Comparison of ENCODE assay signal across 8 cellular contexts in genomic region chr9:130172858-130173461, GRCh38. TPM values are rescaled to one million over a fixed set of nuclear protein-coding genes. Genes with fewer than 3 reads are reported as not detected.
DNase-seq lines count a peak whose midpoint lies in the region; ATAC-seq and TF ChIP-seq lines count a peak whose summit lies in the region.

No MANE protein-coding gene starts in this region.

- TF ChIP-seq RAD21 in Ishikawa (IDR thresholded peaks at IDR 0.05; ENCODE audit: low read depth), result peak; percentile 2; the same call in 1 of the 2 replicates

- H3K9me3 Mint-ChIP-seq in activated T-cell treated with anti-CD3 and anti-CD28 coated beads, Interleukin-2, amount 50 U/mL, for 24 hours, result no peaks in the 10 kb centered on the region

- H3K27me3 ChIP-seq in fibroblast of lung (ENCODE audit: control insufficient read depth, insufficient read depth, low read length), result no peaks in the 10 kb centered on the region
- H3K27me3 ChIP-seq in parathyroid adenoma (ENCODE audit: control insufficient read depth, insufficient read depth, low read length), result no peaks in the 10 kb centered on the region

- peaks cover 4% of the 10 kb centered on the region for H3K36me3 Mint-ChIP-seq in activated T-cell treated with anti-CD3 and anti-CD28 coated beads, Interleukin-2, amount 50 U/mL, for 24 hours (ENCODE audit: low read depth)

- peak overlapping the region; percentile 81 for H3K4me3 Mint-ChIP-seq in activated T-cell treated with anti-CD3 and anti-CD28 coated beads, Interleukin-2, amount 50 U/mL, for 24 hours

- H3K36me3 ChIP-seq in fibroblast of lung (ENCODE audit: control insufficient read depth, insufficient read depth, low read length) (peaks cover 1% of the 10 kb centered on the region), parathyroid adenoma (ENCODE audit: control insufficient read depth, insufficient read depth, low read length) (no peaks in the 10 kb centered on the region)

- peaks cover 29% of the 10 kb centered on the region for H3K27me3 Mint-ChIP-seq in activated T-cell treated with anti-CD3 and anti-CD28 coated beads, Interleukin-2, amount 50 U/mL, for 24 hours

- DNase-seq in 8988T (peak; percentile 77), fibroblast of lung (ENCODE audit: low read depth in 2 of 2) (peak in 1 of 2 donors; percentile 18), NCI-H2081 treated with DMSO at 0.1 percent for 48 hours (lab: John Stamatoyannopoulos, UW) (no peak)
- peak; percentile 65 for DNase-seq in activated T-cell treated with anti-CD3 and anti-CD28 coated beads, Interleukin-2, amount 50 U/mL, for 24 hours

- H3K4me1 ChIP-seq in fibroblast of lung (ENCODE audit: control insufficient read depth, extremely low read depth, insufficient read depth, low read length) (no peaks in the 10 kb centered on the region), parathyroid adenoma (no peaks in the 10 kb centered on the region)

- no peak for ATAC-seq in HG03045 (IDR thresholded peaks at IDR 0.05; ENCODE audit: unreplicated experiment)
- ATAC-seq in GM18511 (IDR thresholded peaks at IDR 0.05; ENCODE audit: unreplicated experiment), result no peak

- TF ChIP-seq EP300 in Ishikawa (IDR thresholded peaks at IDR 0.05; ENCODE audit: borderline replicate concordance), result no peak

- H3K4me2 ChIP-seq in fibroblast of lung (ENCODE audit: extremely low read depth, insufficient read depth, low read length) (peak overlapping the region; percentile 97), parathyroid adenoma (ENCODE audit: low read length) (peak overlapping the region; percentile 67)

- peak overlapping the region; percentile 71 for H3K27ac Mint-ChIP-seq in activated T-cell treated with anti-CD3 and anti-CD28 coated beads, Interleukin-2, amount 50 U/mL, for 24 hours

- H2AFZ ChIP-seq in fibroblast of lung (ENCODE audit: low read length) (no peak overlapping the region), parathyroid adenoma (peak overlapping the region; percentile 56)

- H3K27ac ChIP-seq in fibroblast of lung (ENCODE audit: insufficient read depth, low read length), result peak overlapping the region; percentile 33
- H3K27ac ChIP-seq in parathyroid adenoma, result no peak overlapping the region

- no peak for TF ChIP-seq CTCF in fibroblast of lung (conservative IDR thresholded peaks at IDR 0.05 in 1 of 2, IDR thresholded peaks at IDR 0.05 in 1 of 2; ENCODE audit: low read depth in 1 of 2, low read length in 2 of 2)
- TF ChIP-seq CTCF in parathyroid adenoma (IDR thresholded peaks at IDR 0.05), result no peak

- H3K79me2 ChIP-seq in fibroblast of lung (ENCODE audit: control insufficient read depth, insufficient read depth, low read length) (peaks cover 46% of the 10 kb centered on the region), parathyroid adenoma (no peaks in the 10 kb centered on the region)

- H3K4me3 ChIP-seq in fibroblast of lung (replicated peaks in 1 of 4; ENCODE audit: control extremely low read depth in 1 of 4, insufficient read depth in 1 of 4, low read depth in 3 of 4, low read length in 4 of 4), result peak overlapping the region; percentile 54 to 85 (median 71)
- no peak overlapping the region for H3K4me3 ChIP-seq in parathyroid adenoma (ENCODE audit: low read depth, low read length)

- H3K9ac ChIP-seq in fibroblast of lung (ENCODE audit: insufficient read depth, low read length), result peak overlapping the region; percentile 75
- no peak overlapping the region for H3K9ac ChIP-seq in parathyroid adenoma

- peaks cover 8% of the 10 kb centered on the region for H3K4me1 Mint-ChIP-seq in activated T-cell treated with anti-CD3 and anti-CD28 coated beads, Interleukin-2, amount 50 U/mL, for 24 hours (ENCODE audit: low read depth)

- H3K9me3 ChIP-seq in fibroblast of lung (ENCODE audit: control insufficient read depth, insufficient read depth, low read depth, low read length) (no peaks in the 10 kb centered on the region), parathyroid adenoma (ENCODE audit: control insufficient read depth, low read length) (no peaks in the 10 kb centered on the region)

- H4K20me1 ChIP-seq in fibroblast of lung (ENCODE audit: control insufficient read depth, extremely low read depth, insufficient read depth, low read length), result no peaks in the 10 kb centered on the region

TF ChIP-seq in Ishikawa, 13 proteins besides CTCF, POLR2A, EP300 and RAD21:
- TF ChIP-seq ZBTB7A (IDR thresholded peaks at IDR 0.05; ENCODE audit: low read depth), result peak; percentile 81; the same call in 1 of the 2 replicates
- TF ChIP-seq FOXM1 (IDR thresholded peaks at IDR 0.05; ENCODE audit: borderline replicate concordance, low read depth), result no peak

RNA-seq across cellular contexts. Expression of gene NCS1, which starts 0.8 kb away (rescaled TPM):
- total RNA-seq in fibroblast of lung, result 37.5 and 52.0 TPM in 2 replicates
- 44.9 and 89.4 TPM in 2 replicates for polyA plus RNA-seq in fibroblast of lung
- polyA plus RNA-seq in fibroblast of lung (2012), result 37.5 and 69.5 TPM in 2 replicates
- 57.6 and 107 TPM in 2 replicates for polyA minus RNA-seq in fibroblast of lung (ENCODE audit: low replicate concordance)
